8 cellular contexts compared by ENCODE assay signal in genomic region chr7:56051339-56052191, GRCh38. TPM values are rescaled to one million over a fixed set of nuclear protein-coding genes. Genes with fewer than 3 reads are reported as not detected.
DNase-seq lines count a peak whose midpoint lies in the region; ATAC-seq and TF ChIP-seq lines count a peak whose summit lies in the region.

CCT6A (plus strand) TSS chr7:56051765; CDS start chr7:56051849, 84 bp downstream.
PSPH (minus strand) TSS chr7:56051444; CDS start chr7:56021212, 30,232 bp downstream.

- H3K27me3 Mint-ChIP-seq in nephron progenitor cell (ENCODE audit: low read depth, poor library complexity) = no peaks in the 10 kb centered on the region
- H3K27me3 Mint-ChIP-seq in stimulated activated naive CD8-positive, alpha-beta T cell treated with anti-CD3 and anti-CD28 coated beads, Interleukin-15, amount 100 ng/mL, for 72 hours = no peaks in the 10 kb centered on the region

- H3K4me3 ChIP-seq in H7 (ENCODE audit: insufficient read depth, low read depth, low read length) (peak within 1 kb of the TSS; percentile 89), fibroblast of the aortic adventitia (ENCODE audit: low read depth, low read length) (peak within 1 kb of the TSS; percentile 92)

- H3K9me3 Mint-ChIP-seq in nephron progenitor cell = no peaks in the 10 kb centered on the region
- H3K9me3 Mint-ChIP-seq in stimulated activated naive CD8-positive, alpha-beta T cell treated with anti-CD3 and anti-CD28 coated beads, Interleukin-15, amount 100 ng/mL, for 72 hours = no peaks in the 10 kb centered on the region

- ATAC-seq in stimulated activated naive CD8-positive, alpha-beta T cell treated with anti-CD3 and anti-CD28 coated beads, Interleukin-15, amount 100 ng/mL, for 72 hours = peak; percentile 92

- H3K4me3 Mint-ChIP-seq in nephron progenitor cell = peak within 1 kb of the TSS; percentile 97
- peak within 1 kb of the TSS; percentile 92 to 93 for H3K4me3 Mint-ChIP-seq in stimulated activated naive CD8-positive, alpha-beta T cell treated with anti-CD3 and anti-CD28 coated beads, Interleukin-15, amount 100 ng/mL, for 72 hours

- no peaks in the 10 kb centered on the region for H3K27me3 ChIP-seq in H7 (ENCODE audit: control insufficient read depth, insufficient read depth, low read length)

- H3K27ac Mint-ChIP-seq in nephron progenitor cell = peak within 1 kb of the TSS; percentile 99
- H3K27ac Mint-ChIP-seq in stimulated activated naive CD8-positive, alpha-beta T cell treated with anti-CD3 and anti-CD28 coated beads, Interleukin-15, amount 100 ng/mL, for 72 hours = peak within 1 kb of the TSS; percentile 90 to 91

- H3K36me3 Mint-ChIP-seq in nephron progenitor cell (ENCODE audit: low read depth) = peaks cover 31% of the 10 kb centered on the region

- H3K36me3 ChIP-seq in H7 (replicated peaks; ENCODE audit: control insufficient read depth, insufficient read depth, low read length) = peaks cover 29% of the 10 kb centered on the region

- TF ChIP-seq CTCF in fibroblast of the aortic adventitia (IDR thresholded peaks at IDR 0.05; ENCODE audit: insufficient read depth, low read length) (no peak), nephron progenitor cell (IDR thresholded peaks at IDR 0.05) (no peak)

- peaks cover 49% of the 10 kb centered on the region for H3K4me1 Mint-ChIP-seq in nephron progenitor cell
- peaks cover 64% of the 10 kb centered on the region for H3K4me1 Mint-ChIP-seq in stimulated activated naive CD8-positive, alpha-beta T cell treated with anti-CD3 and anti-CD28 coated beads, Interleukin-15, amount 100 ng/mL, for 72 hours

- peak; percentile 99 for DNase-seq in ELF-1 (ENCODE audit: low read depth, low spot score)
- peak; percentile 97 for DNase-seq in H7
- peak; percentile 99 for DNase-seq in M059J (ENCODE audit: low read depth)
- DNase-seq in SHP77 (lab: John Stamatoyannopoulos, UW) = peak; percentile 99 to 100
- DNase-seq in activated effector memory CD4-positive, alpha-beta T cell treated with Interleukin-2 at 50 U/mL for 16 hours = peak; percentile 83
- DNase-seq in fibroblast of the aortic adventitia (ENCODE audit: low read depth) = peak; percentile 97
- peak; percentile 96 for DNase-seq in nephron progenitor cell
- peak; percentile 83 to 86 for DNase-seq in stimulated activated naive CD8-positive, alpha-beta T cell treated with anti-CD3 and anti-CD28 coated beads, Interleukin-15, amount 100 ng/mL, for 72 hours

RNA-seq across cellular contexts. Expression of gene CCT6A, which starts in this region (rescaled TPM):
- 284 and 324 TPM in 2 replicates for total RNA-seq in H7 (2014; rRNA removed; shearing (Covaris generic))
- 273 and 299 TPM in 2 replicates for total RNA-seq in M059J (2014; rRNA removed; shearing (Covaris generic))
- 188 and 193 TPM in 2 replicates for total RNA-seq in fibroblast of the aortic adventitia (ENCODE audit: low replicate concordance)

RNA-seq across cellular contexts. Expression of gene PSPH, which starts in this region (rescaled TPM):
- total RNA-seq in H7 (2014; rRNA removed; shearing (Covaris generic)) = 50.4 and 66.8 TPM in 2 replicates
- 47.8 and 50.8 TPM in 2 replicates for total RNA-seq in M059J (2014; rRNA removed; shearing (Covaris generic))
- 48.8 and 84.3 TPM in 2 replicates for total RNA-seq in fibroblast of the aortic adventitia (ENCODE audit: low replicate concordance)

Comparison
In these comparisons a context has a peak if more than half of its experiments do, and no peak if none do; other contexts are left out.
1. Peak in every context shown above with its lines: DNase-seq, ATAC-seq and H3K4me3 ChIP-seq.